Comparison of ENCODE assay signal across 14 cellular contexts in the genomic region with DNA sequence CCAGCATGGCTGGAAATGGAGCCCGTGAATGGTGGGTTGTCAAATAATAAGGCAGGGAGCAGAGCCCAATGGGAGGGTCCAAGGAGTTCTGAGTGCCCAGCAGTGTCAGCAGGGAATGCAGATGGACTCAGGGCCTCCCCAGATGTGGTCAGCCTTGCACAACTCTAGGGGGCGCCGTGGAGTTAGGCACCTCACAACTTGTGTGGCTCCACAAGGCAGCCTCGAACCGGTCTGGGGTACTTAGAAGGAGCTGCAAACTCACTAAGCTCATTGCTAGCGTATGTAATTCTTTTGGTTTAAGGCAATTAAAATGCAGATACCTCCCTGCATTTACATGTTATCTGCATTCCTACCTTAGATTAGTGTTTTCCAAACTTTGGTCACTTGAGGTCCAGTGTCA. TPM values are rescaled to one million over a fixed set of nuclear protein-coding genes. Genes with fewer than 3 reads are reported as not detected.
DNase-seq lines count a peak whose midpoint lies in the region; ATAC-seq and TF ChIP-seq lines count a peak whose summit lies in the region.
"Had no signal": no experiment of that assay in that cellular context is flagged by ENCODE, and none has a peak within 500 bp of the region (broad histone marks: within the 10 kb centered on the region; RNA-seq: fewer than 3 reads in every experiment).

No MANE protein-coding gene starts in this region.

- H3K4me3 Mint-ChIP-seq in natural killer cell treated with Interleukin-12 subunit alpha and Interleukin-12 subunit beta and Interleukin-15 and Interleukin-18, amount 100 ng/mL, for 72 hours, result peak overlapping the region; percentile 74
- H3K4me3 Mint-ChIP-seq: CD4-positive, alpha-beta memory T cell had no signal

- H3F3A ChIP-seq in DOHH2 (ENCODE audit: control insufficient read depth, insufficient read depth), result peaks cover 65% of the 10 kb centered on the region

- peak; percentile 91 for TF ChIP-seq CTCF in DOHH2 (IDR thresholded peaks at IDR 0.05; ENCODE audit: low read depth, low read length, poor library complexity, severe bottlenecking)
- TF ChIP-seq CTCF in HFF-Myc (IDR thresholded peaks at IDR 0.05; ENCODE audit: low read depth, low read length, missing control alignments), result peak; percentile 29
- TF ChIP-seq CTCF in brain microvascular endothelial cell (IDR thresholded peaks at IDR 0.05; ENCODE audit: low read depth, low read length, missing control alignments), result peak; percentile 29

- H3K4me1 ChIP-seq in DOHH2 (ENCODE audit: control insufficient read depth, low read length), result peaks cover 57% of the 10 kb centered on the region

- H3K79me2 ChIP-seq in DOHH2 (ENCODE audit: control insufficient read depth, low read length), result peaks cover 53% of the 10 kb centered on the region

- in situ Hi-C loops in brain microvascular endothelial cell (cut with HindIII; ENCODE audit: low pct_ligation_motif_present, low sequenced_read_pairs), result no loop called here

- no peaks in the 10 kb centered on the region for H3K9me3 Mint-ChIP-seq in natural killer cell treated with Interleukin-12 subunit alpha and Interleukin-12 subunit beta and Interleukin-15 and Interleukin-18, amount 100 ng/mL, for 72 hours
- H3K9me3 Mint-ChIP-seq: CD4-positive, alpha-beta memory T cell had no signal

- no peaks in the 10 kb centered on the region for H3K27me3 Mint-ChIP-seq in natural killer cell treated with Interleukin-12 subunit alpha and Interleukin-12 subunit beta and Interleukin-15 and Interleukin-18, amount 100 ng/mL, for 72 hours
- H3K27me3 Mint-ChIP-seq: CD4-positive, alpha-beta memory T cell had no signal

- H3K27ac ChIP-seq in DOHH2 (ENCODE audit: low read depth, low read length) (peak overlapping the region; percentile 3; the same call in 1 of the 2 replicates), brain microvascular endothelial cell (no peak overlapping the region)
- H3K27ac ChIP-seq: testis had no signal

- H4K20me1 ChIP-seq in DOHH2 (ENCODE audit: control insufficient read depth, insufficient read depth, low read depth, low read length), result peaks cover 16% of the 10 kb centered on the region

- no peaks in the 10 kb centered on the region for H3K9me3 ChIP-seq in DOHH2 (ENCODE audit: control insufficient read depth, insufficient read depth, low read length)
- H3K9me3 ChIP-seq: testis had no signal

- H3K36me3 ChIP-seq in DOHH2 (ENCODE audit: control insufficient read depth, low read length) (peaks cover 98% of the 10 kb centered on the region), brain microvascular endothelial cell (replicated peaks) (no peaks in the 10 kb centered on the region)

- no peaks in the 10 kb centered on the region for H3K9me2 ChIP-seq in DOHH2 (replicated peaks; ENCODE audit: control insufficient read depth, low read length)

- peak overlapping the region; percentile 75 to 90 for H3K27ac Mint-ChIP-seq in natural killer cell treated with Interleukin-12 subunit alpha and Interleukin-12 subunit beta and Interleukin-15 and Interleukin-18, amount 100 ng/mL, for 72 hours
- H3K27ac Mint-ChIP-seq: CD4-positive, alpha-beta memory T cell had no signal

- H3K4me3 ChIP-seq in DOHH2 (ENCODE audit: low read length) (no peak overlapping the region), HFF-Myc (replicated peaks; ENCODE audit: low read depth, low read length) (no peak overlapping the region), brain microvascular endothelial cell (ENCODE audit: low read depth, low read length) (no peak overlapping the region)
- H3K4me3 ChIP-seq: testis had no signal

- peaks cover 62 to 76% of the 10 kb centered on the region in 2 donors for H3K4me1 Mint-ChIP-seq in natural killer cell treated with Interleukin-12 subunit alpha and Interleukin-12 subunit beta and Interleukin-15 and Interleukin-18, amount 100 ng/mL, for 72 hours (ENCODE audit: low read depth in 2 of 2)

- no peak for ATAC-seq in natural killer cell treated with Interleukin-12 subunit alpha and Interleukin-12 subunit beta and Interleukin-15 and Interleukin-18, amount 100 ng/mL, for 72 hours

- peaks cover 37% of the 10 kb centered on the region for H3K36me3 Mint-ChIP-seq in natural killer cell treated with Interleukin-12 subunit alpha and Interleukin-12 subunit beta and Interleukin-15 and Interleukin-18, amount 100 ng/mL, for 72 hours
- H3K36me3 Mint-ChIP-seq: CD4-positive, alpha-beta memory T cell had no signal

- DNase-seq in HFF-Myc (ENCODE audit: extremely low read depth, low read depth) (no peak), brain microvascular endothelial cell (no peak), NCI-H2171 treated with DMSO at 0.1 percent for 48 hours (lab: John Stamatoyannopoulos, UW) (no peak), NCI-H2196 treated with DMSO at 0.1 percent for 48 hours (lab: John Stamatoyannopoulos, UW; ENCODE audit: unreplicated experiment) (no peak), NCI-H446 (lab: John Stamatoyannopoulos, UW) (no peak)
- no peak for DNase-seq in natural killer cell treated with Interleukin-12 subunit alpha and Interleukin-12 subunit beta and Interleukin-15 and Interleukin-18, amount 100 ng/mL, for 72 hours (ENCODE audit: low spot score)
- no peak for DNase-seq in stimulated activated CD4-positive, alpha-beta T cell treated with anti-CD3 and anti-CD28 coated beads, Interleukin-15, amount 100 ng/mL, for 24 hours
- DNase-seq: CD4-positive, alpha-beta memory T cell; dermis blood vessel endothelial cell; GOT3; T1000 had no signal

- H3K27me3 ChIP-seq in DOHH2 (ENCODE audit: control insufficient read depth, low read length) (no peaks in the 10 kb centered on the region), brain microvascular endothelial cell (replicated peaks) (no peaks in the 10 kb centered on the region)
- H3K27me3 ChIP-seq: testis had no signal

- H3K4me2 ChIP-seq in DOHH2 (ENCODE audit: low read length), result no peak overlapping the region

RNA-seq across cellular contexts. Expression of gene IRF8, which starts 18.1 kb away (rescaled TPM):
- 100 to 1,000 TPM; 198 to 510 TPM for total RNA-seq in natural killer cell treated with Interleukin-12 subunit alpha and Interleukin-12 subunit beta and Interleukin-15 and Interleukin-18, amount 100 ng/mL, for 72 hours
- total RNA-seq: NCI-H460 had no signal

Comparison
In these comparisons a context has a peak if more than half of its experiments do, and no peak if none do; other contexts are left out.
1. CTCF ChIP-seq: peak in every context shown above with its lines; median percentile 91 in DOHH2; 29 in HFF-Myc; 29 in brain microvascular endothelial cell.